ENCODE assay signal across 8 cellular contexts in genomic region chr2:8090748-8091700, GRCh38.
DNase-seq lines count a peak whose midpoint lies in the region; ATAC-seq and TF ChIP-seq lines count a peak whose summit lies in the region.

No MANE protein-coding gene starts in this region.

- peak; percentile 71 for ATAC-seq in GM21381 (IDR thresholded peaks at IDR 0.05; ENCODE audit: unreplicated experiment)
- peak; percentile 100 for ATAC-seq in activated T-cell treated with anti-CD3 and anti-CD28 coated beads, Interleukin-2, amount 50 U/mL, for 72 hours (replicated peaks in 1 of 2)
- ATAC-seq in HG03439 (IDR thresholded peaks at IDR 0.05; ENCODE audit: unreplicated experiment), result no peak

- H3K27ac ChIP-seq in right atrium auricular region, result no peak overlapping the region

- no peaks in the 10 kb centered on the region for H3K9me3 Mint-ChIP-seq in activated T-cell treated with anti-CD3 and anti-CD28 coated beads, Interleukin-2, amount 50 U/mL, for 72 hours

- H3K4me1 ChIP-seq in right atrium auricular region, result no peaks in the 10 kb centered on the region

- H3K4me3 ChIP-seq in AG10803 (ENCODE audit: low read length), result no peak overlapping the region
- H3K4me3 ChIP-seq in right atrium auricular region, result no peak overlapping the region

- H3K27me3 ChIP-seq in right atrium auricular region, result no peaks in the 10 kb centered on the region

- H3K9me3 ChIP-seq in right atrium auricular region, result no peaks in the 10 kb centered on the region

- peak; percentile 89 for DNase-seq in AG10803 (ENCODE audit: low read depth)
- DNase-seq in NCI-H1436 (lab: John Stamatoyannopoulos, UW), result peak; percentile 54
- DNase-seq in activated T-cell treated with anti-CD3 and anti-CD28 coated beads, Interleukin-2, amount 50 U/mL, for 72 hours, result peak; percentile 80 to 81
- peak; percentile 93 for DNase-seq in right atrium auricular region (ENCODE audit: low spot score)
- peak; percentile 27 to 66 for DNase-seq in stimulated activated CD8-positive, alpha-beta memory T cell treated with anti-CD3 and anti-CD28 coated beads, Interleukin-2, amount 100 ng/mL, for 48 hours (ENCODE audit: low read depth in 2 of 2)
- DNase-seq in NCI-H526 treated with DMSO at 0.1 percent for 48 hours (lab: John Stamatoyannopoulos, UW), result no peak

- H3K4me1 Mint-ChIP-seq in activated T-cell treated with anti-CD3 and anti-CD28 coated beads, Interleukin-2, amount 50 U/mL, for 72 hours (ENCODE audit: low read depth), result peaks cover 8% of the 10 kb centered on the region

- no peaks in the 10 kb centered on the region for H3K27me3 Mint-ChIP-seq in activated T-cell treated with anti-CD3 and anti-CD28 coated beads, Interleukin-2, amount 50 U/mL, for 72 hours (ENCODE audit: low read depth)

- no peaks in the 10 kb centered on the region for H3K36me3 Mint-ChIP-seq in activated T-cell treated with anti-CD3 and anti-CD28 coated beads, Interleukin-2, amount 50 U/mL, for 72 hours (ENCODE audit: insufficient read depth in 2 of 2)

- no peak overlapping the region for H3K4me3 Mint-ChIP-seq in activated T-cell treated with anti-CD3 and anti-CD28 coated beads, Interleukin-2, amount 50 U/mL, for 72 hours

- H3K27ac Mint-ChIP-seq in activated T-cell treated with anti-CD3 and anti-CD28 coated beads, Interleukin-2, amount 50 U/mL, for 72 hours, result no peak overlapping the region

- TF ChIP-seq CTCF in AG10803 (conservative IDR thresholded peaks at IDR 0.05; ENCODE audit: low read length), result no peak
- no peak for TF ChIP-seq CTCF in right atrium auricular region (IDR thresholded peaks at IDR 0.05)

- no peaks in the 10 kb centered on the region for H3K36me3 ChIP-seq in right atrium auricular region
